In the genomic region with DNA sequence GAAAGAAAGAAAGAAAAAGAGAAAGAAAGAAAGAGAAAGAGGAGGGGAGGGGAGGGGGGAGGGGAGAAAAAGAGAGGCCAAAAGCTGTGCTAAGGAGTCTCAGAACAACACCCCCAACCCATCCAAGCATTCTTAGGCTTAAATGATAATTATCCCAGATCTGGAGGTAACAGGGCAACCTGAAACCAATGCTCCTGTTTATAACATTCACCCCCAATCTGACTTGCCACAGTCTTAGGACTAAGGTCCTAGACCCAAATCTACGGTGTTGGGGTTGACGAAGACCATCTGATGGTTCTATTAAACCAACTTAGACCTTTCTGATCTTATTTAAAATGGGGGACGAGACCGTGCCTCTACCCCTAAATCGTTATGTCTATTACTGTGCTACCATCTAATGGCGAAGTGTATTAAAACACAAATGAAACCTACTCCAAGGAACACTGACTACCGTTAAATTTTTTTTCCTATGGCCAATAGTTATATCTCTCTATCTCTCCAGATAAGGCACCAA, we compare ENCODE assay signal across 8 cellular contexts.
DNase-seq lines count a peak whose midpoint lies in the region; ATAC-seq and TF ChIP-seq lines count a peak whose summit lies in the region.

No MANE protein-coding gene starts in this region.

- no peaks in the 10 kb centered on the region for H3K9me3 Mint-ChIP-seq in type B pancreatic cell

- H3K4me3 Mint-ChIP-seq in type B pancreatic cell = no peak overlapping the region

- H3K4me1 ChIP-seq in breast epithelium (no peaks in the 10 kb centered on the region), left lung (no peaks in the 10 kb centered on the region)

- DNase-seq in SIG-M5 treated with dmso at 0.1 percent for 504 hours (lab: John Stamatoyannopoulos, UW; ENCODE audit: unreplicated experiment) = peak; percentile 48
- no peak for DNase-seq in SIG-M5 (lab: John Stamatoyannopoulos, UW)
- DNase-seq in NCI-H2227 treated with DMSO at 0.1 percent for 48 hours (lab: John Stamatoyannopoulos, UW) = peak; percentile 13
- no peak for DNase-seq in breast epithelium (ENCODE audit: low spot score in 2 of 2)
- DNase-seq in left lung = no peak
- no peak for DNase-seq in type B pancreatic cell (ENCODE audit: extremely low spot score, unreplicated experiment)

- no peaks in the 10 kb centered on the region for H3K36me3 Mint-ChIP-seq in type B pancreatic cell

- H3K4me3 ChIP-seq in breast epithelium (peak overlapping the region; percentile 25 to 52 (median 33)), left lung (peak overlapping the region in 1 of 2 donors; percentile 15)

- no peak overlapping the region for H3K27ac Mint-ChIP-seq in type B pancreatic cell

- intact Hi-C loops in breast epithelium (cut with DNase I; ENCODE audit: low total_unique reads) (no loop called here), left lung (cut with DNase I) (loop anchor here in 1 of 2 donors (10.0 kb wide), 1 partner anchor 203 kb away; no protein-coding TSS in a partner anchor)

- peaks cover 13% of the 10 kb centered on the region for H3K27me3 Mint-ChIP-seq in type B pancreatic cell

- H3K4me1 Mint-ChIP-seq in type B pancreatic cell (ENCODE audit: unreplicated experiment) = peaks cover 16% of the 10 kb centered on the region

- no peak for TF ChIP-seq POLR2A in breast epithelium (IDR thresholded peaks at IDR 0.05)

- no peak overlapping the region for H3K27ac ChIP-seq in breast epithelium
- no peak overlapping the region for H3K27ac ChIP-seq in left lung

- H3K36me3 ChIP-seq in breast epithelium (no peaks in the 10 kb centered on the region), left lung (no peaks in the 10 kb centered on the region)

- peak in 2 of 3 donors; percentile 11 to 37 for TF ChIP-seq CTCF in breast epithelium (IDR thresholded peaks at IDR 0.05)
- TF ChIP-seq CTCF in left lung (IDR thresholded peaks at IDR 0.05) = peak; percentile 20 to 21
- TF ChIP-seq CTCF in type B pancreatic cell (conservative IDR thresholded peaks at IDR 0.05) = peak; percentile 66

- no peaks in the 10 kb centered on the region for H3K9me3 ChIP-seq in breast epithelium
- no peaks in the 10 kb centered on the region for H3K9me3 ChIP-seq in left lung

- ATAC-seq in left lung = peak; percentile 92
- ATAC-seq in GM21717 (IDR thresholded peaks at IDR 0.05; ENCODE audit: unreplicated experiment) = no peak
- ATAC-seq in activated CD4-positive, CD25-positive, alpha-beta regulatory T cell treated with anti-CD3 and anti-CD28 coated beads, Interleukin-2, amount 50 U/mL, for 24 hours = no peak

- H3K27me3 ChIP-seq in breast epithelium (no peaks in the 10 kb centered on the region), left lung (no peaks in the 10 kb centered on the region)

Comparison
In these comparisons a context has a peak if more than half of its experiments do, and no peak if none do; other contexts are left out.
1. DNase-seq: peak in SIG-M5 treated with dmso at 0.1 percent for 504 hours (single experiment) and NCI-H2227 treated with DMSO at 0.1 percent for 48 hours (single experiment); none in SIG-M5 (single experiment), breast epithelium (0 of 2), left lung (0 of 2) and type B pancreatic cell (single experiment).
2. Peak in every context shown above with its lines, with median percentiles within 50 percentile points of each other: CTCF ChIP-seq.